9 cellular contexts compared by ENCODE assay signal in genomic region chr12:46269429-46270241, GRCh38. TPM values are rescaled to one million over a fixed set of nuclear protein-coding genes. Genes with fewer than 3 reads are reported as not detected.
DNase-seq lines count a peak whose midpoint lies in the region; ATAC-seq and TF ChIP-seq lines count a peak whose summit lies in the region.
"Had no signal": no experiment of that assay in that cellular context is flagged by ENCODE, and none has a peak within 500 bp of the region (broad histone marks: within the 10 kb centered on the region; RNA-seq: fewer than 3 reads in every experiment).

No MANE protein-coding gene starts in this region.

- ATAC-seq in GM21528 (IDR thresholded peaks at IDR 0.05; ENCODE audit: low FRiP score, unreplicated experiment): peak; percentile 14
- peak in 1 of 2 donors; percentile 6 for ATAC-seq in natural killer cell treated with Interleukin-12 subunit alpha and Interleukin-12 subunit beta and Interleukin-15 and Interleukin-18, amount 100 ng/mL, for 72 hours

- H3K27ac Mint-ChIP-seq in endodermal cell: no peak overlapping the region
- no peak overlapping the region for H3K27ac Mint-ChIP-seq in natural killer cell treated with Interleukin-12 subunit alpha and Interleukin-12 subunit beta and Interleukin-15 and Interleukin-18, amount 100 ng/mL, for 72 hours
- H3K27ac Mint-ChIP-seq: activated naive CD8-positive, alpha-beta T cell had no signal

- H3K27me3 ChIP-seq in endodermal cell (ENCODE audit: control insufficient read depth, insufficient read depth, low read length, poor library complexity, severe bottlenecking) (no peaks in the 10 kb centered on the region), subcutaneous abdominal adipose tissue (ENCODE audit: control insufficient read depth in 5 of 5, insufficient read depth in 4 of 5, low read length in 5 of 5) (peaks cover 9 to 32% (median 20%) of the 10 kb centered on the region in 5 donors)

- H3K9me3 ChIP-seq in endodermal cell (ENCODE audit: control insufficient read depth, low read length): no peaks in the 10 kb centered on the region
- H3K9me3 ChIP-seq in subcutaneous abdominal adipose tissue (ENCODE audit: control insufficient read depth in 5 of 5, low read length in 5 of 5): no peaks in the 10 kb centered on the region

- peak overlapping the region; percentile 93 for H3K27ac ChIP-seq in endodermal cell (ENCODE audit: low read depth, low read length)
- no peak overlapping the region for H3K27ac ChIP-seq in subcutaneous abdominal adipose tissue (ENCODE audit: low read depth, low read length)

- no peaks in the 10 kb centered on the region for H3K36me3 ChIP-seq in endodermal cell (ENCODE audit: control insufficient read depth, insufficient read depth, low read length)
- H3K36me3 ChIP-seq in subcutaneous abdominal adipose tissue (ENCODE audit: control insufficient read depth in 5 of 5, insufficient read depth in 5 of 5, low read length in 5 of 5): no peaks in the 10 kb centered on the region

- no peak for TF ChIP-seq CTCF in LNCaP clone FGC (IDR thresholded peaks at IDR 0.05; ENCODE audit: control insufficient read depth, extremely low read depth, insufficient read depth)
- no peak for TF ChIP-seq CTCF in endodermal cell (conservative IDR thresholded peaks at IDR 0.05)

- DNase-seq in DMS53 treated with DMSO at 0.1 percent for 48 hours (lab: John Stamatoyannopoulos, UW; ENCODE audit: unreplicated experiment): peak; percentile 88
- DNase-seq in LNCaP clone FGC (ENCODE audit: low read depth): no peak
- DNase-seq in activated CD4-positive, alpha-beta T cell treated with anti-CD3 and anti-CD28 coated beads, Interleukin-2, amount 50 U/mL, for 48 hours: peak; percentile 74 to 81
- peak; percentile 91 for DNase-seq in endodermal cell
- peak; percentile 61 for DNase-seq in natural killer cell treated with Interleukin-12 subunit alpha and Interleukin-12 subunit beta and Interleukin-15 and Interleukin-18, amount 100 ng/mL, for 72 hours (ENCODE audit: low spot score)
- DNase-seq in NCI-H2171 treated with DMSO at 0.1 percent for 48 hours (lab: John Stamatoyannopoulos, UW): no peak

- peak overlapping the region; percentile 79 for H3K4me3 ChIP-seq in LNCaP clone FGC (ENCODE audit: low read depth, low read length)
- peak overlapping the region; percentile 95 for H3K4me3 ChIP-seq in endodermal cell (ENCODE audit: low read length)
- peak overlapping the region in 4 of 5 donors; percentile 71 to 76 (median 72) for H3K4me3 ChIP-seq in subcutaneous abdominal adipose tissue (ENCODE audit: low read depth in 1 of 5, low read length in 5 of 5)

- H3K4me1 Mint-ChIP-seq in endodermal cell: peaks cover 25% of the 10 kb centered on the region
- H3K4me1 Mint-ChIP-seq in natural killer cell treated with Interleukin-12 subunit alpha and Interleukin-12 subunit beta and Interleukin-15 and Interleukin-18, amount 100 ng/mL, for 72 hours (ENCODE audit: low read depth in 2 of 2): peaks cover 13% of the 10 kb centered on the region in 2 donors

- peaks cover 6% of the 10 kb centered on the region for H3K4me1 ChIP-seq in endodermal cell (ENCODE audit: control insufficient read depth, insufficient read depth, low read length)
- H3K4me1 ChIP-seq in subcutaneous abdominal adipose tissue (ENCODE audit: control insufficient read depth in 5 of 5, insufficient read depth in 5 of 5, low read length in 5 of 5): peaks cover 0 to 33% (median 30%) of the 10 kb centered on the region in 5 donors

- H3K9ac ChIP-seq in endodermal cell (ENCODE audit: extremely low read depth, low read length, poor library complexity, severe bottlenecking) (peak overlapping the region; percentile 95), subcutaneous abdominal adipose tissue (ENCODE audit: low read length in 5 of 5) (peak overlapping the region in 1 of 5 donors; percentile 35)

- H3K9me3 Mint-ChIP-seq in endodermal cell: no peaks in the 10 kb centered on the region
- H3K9me3 Mint-ChIP-seq in natural killer cell treated with Interleukin-12 subunit alpha and Interleukin-12 subunit beta and Interleukin-15 and Interleukin-18, amount 100 ng/mL, for 72 hours: no peaks in the 10 kb centered on the region

- no peaks in the 10 kb centered on the region for H3K36me3 Mint-ChIP-seq in endodermal cell (ENCODE audit: low read depth)
- no peaks in the 10 kb centered on the region for H3K36me3 Mint-ChIP-seq in natural killer cell treated with Interleukin-12 subunit alpha and Interleukin-12 subunit beta and Interleukin-15 and Interleukin-18, amount 100 ng/mL, for 72 hours

- H3K27me3 Mint-ChIP-seq in endodermal cell (ENCODE audit: insufficient read depth): no peaks in the 10 kb centered on the region
- no peaks in the 10 kb centered on the region for H3K27me3 Mint-ChIP-seq in natural killer cell treated with Interleukin-12 subunit alpha and Interleukin-12 subunit beta and Interleukin-15 and Interleukin-18, amount 100 ng/mL, for 72 hours
- H3K27me3 Mint-ChIP-seq: activated naive CD8-positive, alpha-beta T cell had no signal

- WGBS in endodermal cell (ENCODE audit: insufficient coverage in 1 of 2, insufficient read length in 1 of 2), 2 experiments: 22 to 37% methylated on average over 17 to 42 of the region's 42 CpGs

- no peak overlapping the region for H3K4me3 Mint-ChIP-seq in endodermal cell
- H3K4me3 Mint-ChIP-seq in natural killer cell treated with Interleukin-12 subunit alpha and Interleukin-12 subunit beta and Interleukin-15 and Interleukin-18, amount 100 ng/mL, for 72 hours: no peak overlapping the region
- H3K4me3 Mint-ChIP-seq: activated naive CD8-positive, alpha-beta T cell had no signal

RNA-seq across cellular contexts. Expression of gene SLC38A1, which starts 0.8 kb away (rescaled TPM):
- total RNA-seq in endodermal cell: 100 to 1,000 TPM in 1 of 2 donors, 10 to 100 TPM in 1; 77.7 to 107 TPM
- polyA plus RNA-seq in endodermal cell (2013, experiment 1 of 2): 101 TPM
- 82.0 TPM for polyA plus RNA-seq in endodermal cell (2013, experiment 2 of 2)
- total RNA-seq in natural killer cell treated with Interleukin-12 subunit alpha and Interleukin-12 subunit beta and Interleukin-15 and Interleukin-18, amount 100 ng/mL, for 72 hours: 100 to 1,000 TPM; 142 to 169 TPM

Comparison
In these comparisons a context has a peak if more than half of its experiments do, and no peak if none do; other contexts are left out.
1. DNase-seq: peak in DMS53 treated with DMSO at 0.1 percent for 48 hours (single experiment), activated CD4-positive, alpha-beta T cell treated with anti-CD3 and anti-CD28 coated beads, Interleukin-2, amount 50 U/mL, for 48 hours (2 of 2), endodermal cell (single experiment) and natural killer cell treated with Interleukin-12 subunit alpha and Interleukin-12 subunit beta and Interleukin-15 and Interleukin-18, amount 100 ng/mL, for 72 hours (single experiment); none in LNCaP clone FGC (single experiment) and NCI-H2171 treated with DMSO at 0.1 percent for 48 hours (single experiment).
2. Peak in every context shown above with its lines, with median percentiles within 50 percentile points of each other: H3K4me3 ChIP-seq.